ENCODE assay signal across 11 cellular contexts in genomic region chr11:9208726-9209501, GRCh38. TPM values are rescaled to one million over a fixed set of nuclear protein-coding genes. Genes with fewer than 3 reads are reported as not detected.
DNase-seq lines count a peak whose midpoint lies in the region; ATAC-seq lines count a peak whose summit lies in the region.
"Had no signal": no experiment of that assay in that cellular context is flagged by ENCODE, and none has a peak within 500 bp of the region (broad histone marks: within the 10 kb centered on the region; RNA-seq: fewer than 3 reads in every experiment).

No MANE protein-coding gene starts in this region.

- peak overlapping the region; percentile 15 to 23 for H3K27ac Mint-ChIP-seq in effector memory CD8-positive, alpha-beta T cell

- no peak overlapping the region for H3K4me3 Mint-ChIP-seq in effector memory CD8-positive, alpha-beta T cell
- H3K4me3 Mint-ChIP-seq: endodermal cell had no signal

- H3K9me3 Mint-ChIP-seq in effector memory CD8-positive, alpha-beta T cell: no peaks in the 10 kb centered on the region
- H3K9me3 Mint-ChIP-seq: endodermal cell had no signal

- ATAC-seq in GM19351 (IDR thresholded peaks at IDR 0.05; ENCODE audit: unreplicated experiment) (peak; percentile 51), HG03139 (IDR thresholded peaks at IDR 0.05; ENCODE audit: unreplicated experiment) (no peak)
- ATAC-seq in effector memory CD8-positive, alpha-beta T cell (replicated peaks): no peak
- ATAC-seq: HepG2 had no signal

- peak; percentile 19 for DNase-seq in Daoy (ENCODE audit: low read depth)
- peak; percentile 56 for DNase-seq in NCI-H69 (lab: John Stamatoyannopoulos, UW)
- no peak for DNase-seq in effector memory CD8-positive, alpha-beta T cell
- no peak for DNase-seq in activated effector memory CD4-positive, alpha-beta T cell treated with Interleukin-2 at 50 U/mL for 16 hours
- no peak for DNase-seq in NCI-H524 treated with DMSO at 0.1 percent for 48 hours (lab: John Stamatoyannopoulos, UW)
- no peak for DNase-seq in RPMI8226
- DNase-seq: DMS79, endodermal cell had no signal

- H3K36me3 Mint-ChIP-seq in effector memory CD8-positive, alpha-beta T cell (ENCODE audit: insufficient read depth): no peaks in the 10 kb centered on the region

- no peaks in the 10 kb centered on the region for H3K27me3 Mint-ChIP-seq in effector memory CD8-positive, alpha-beta T cell

- peaks cover 8 to 11% of the 10 kb centered on the region in 2 donors for H3K4me1 Mint-ChIP-seq in effector memory CD8-positive, alpha-beta T cell (ENCODE audit: low read depth in 2 of 2)

RNA-seq across cellular contexts. Expression of gene DENND5A, which starts 56.2 kb away (rescaled TPM):
- total RNA-seq in Daoy (2014; rRNA removed; shearing (Covaris generic)): 62.5 and 67.5 TPM in 2 replicates

Comparison
In these comparisons a context has a peak if more than half of its experiments do, and no peak if none do; other contexts are left out.
1. DNase-seq: peak in Daoy (single experiment) and NCI-H69 (single experiment); none in effector memory CD8-positive, alpha-beta T cell (0 of 3), activated effector memory CD4-positive, alpha-beta T cell treated with Interleukin-2 at 50 U/mL for 16 hours (single experiment), NCI-H524 treated with DMSO at 0.1 percent for 48 hours (single experiment) and RPMI8226 (single experiment).